ENCODE assay signal across 19 cellular contexts in the genomic region with DNA sequence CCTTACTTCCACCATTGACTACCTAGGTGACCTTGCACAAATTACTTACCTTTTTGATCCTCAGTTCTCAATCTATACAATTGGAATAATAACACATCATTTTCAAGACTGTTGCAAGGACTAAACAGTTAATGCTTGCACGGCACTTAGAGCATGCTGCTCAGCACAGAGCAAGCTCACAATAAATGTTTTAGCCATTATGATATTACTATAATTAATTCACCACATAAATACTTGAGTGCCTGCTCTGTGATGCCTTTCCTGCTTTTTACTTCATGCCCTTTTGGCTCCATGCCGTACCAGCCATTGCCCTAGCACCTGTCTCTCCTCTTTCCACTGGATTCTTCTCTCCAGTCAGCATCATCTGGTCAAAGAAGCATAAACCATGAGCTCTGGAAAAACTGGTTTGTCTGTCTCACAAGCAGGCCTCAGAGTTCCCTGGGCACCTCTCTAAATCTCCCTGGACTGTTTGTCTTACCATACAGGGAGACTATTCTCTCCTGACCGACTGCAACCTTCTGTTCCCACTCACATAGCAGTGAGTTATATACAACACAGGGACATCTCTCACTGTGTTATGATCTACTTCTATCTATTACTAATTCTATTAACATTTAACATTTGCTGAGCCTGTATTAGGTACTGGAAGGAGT.
"Had no signal": no experiment of that assay in that cellular context is flagged by ENCODE, and none has a peak within 500 bp of the region (broad histone marks: within the 10 kb centered on the region; RNA-seq: fewer than 3 reads in every experiment).

No MANE protein-coding gene starts in this region.

- H3K36me3 ChIP-seq: lower lobe of right lung, ovary, sigmoid colon, upper lobe of right lung had no signal

- H3K27ac ChIP-seq: lower lobe of right lung, ovary, upper lobe of right lung had no signal

- H3K4me3 Mint-ChIP-seq: activated CD8-positive, alpha-beta T cell treated with anti-CD3 and anti-CD28 coated beads, Interleukin-2, amount 10 ng/mL, durations not matched to agents 7 days and 5 days; activated naive CD8-positive, alpha-beta T cell treated with anti-CD3 and anti-CD28 coated beads for 36 hours; brain; central memory CD8-positive, alpha-beta T cell; naive B cell; stimulated activated naive CD8-positive, alpha-beta T cell treated with anti-CD3 and anti-CD28 coated beads, Interleukin-15, amount 100 ng/mL, for 72 hours; T-helper 17 cell had no signal

- H3K27me3 ChIP-seq: ovary, sigmoid colon, upper lobe of right lung had no signal

- DNase-seq: activated CD4-positive, alpha-beta T cell treated with anti-CD3 and anti-CD28 coated beads for 4 hours; activated CD8-positive, alpha-beta memory T cell treated with anti-CD3 and anti-CD28 coated beads, Interleukin-2, amount 50 U/mL, for 48 hours; activated CD8-positive, alpha-beta T cell treated with anti-CD3 and anti-CD28 coated beads, Interleukin-2, amount 10 ng/mL, durations not matched to agents 7 days and 5 days; activated gamma-delta T cell treated with Interleukin-2 at 50 U/mL for 16 hours; activated naive CD8-positive, alpha-beta T cell treated with anti-CD3 and anti-CD28 coated beads for 36 hours; cortex of kidney; effector CD4-positive, alpha-beta T cell; foreskin fibroblast; kidney glomerular epithelial cell; lower lobe of right lung; naive B cell; ovary; sigmoid colon; stimulated activated CD4-positive, alpha-beta T cell treated with anti-CD3 and anti-CD28 coated beads, Interleukin-1b, Interleukin-23, amount 100 ng/mL, for 48 hours; stimulated activated naive CD8-positive, alpha-beta T cell treated with anti-CD3 and anti-CD28 coated beads, Interleukin-15, amount 100 ng/mL, for 72 hours; T-helper 17 cell; upper lobe of right lung had no signal

- H3K9me3 ChIP-seq: lower lobe of right lung, ovary, sigmoid colon, upper lobe of right lung had no signal

- H3K9me3 Mint-ChIP-seq: activated naive CD8-positive, alpha-beta T cell treated with anti-CD3 and anti-CD28 coated beads for 36 hours; brain; central memory CD8-positive, alpha-beta T cell; naive B cell; stimulated activated naive CD8-positive, alpha-beta T cell treated with anti-CD3 and anti-CD28 coated beads, Interleukin-15, amount 100 ng/mL, for 72 hours had no signal

- H3K4me1 Mint-ChIP-seq: activated naive CD8-positive, alpha-beta T cell treated with anti-CD3 and anti-CD28 coated beads for 36 hours; central memory CD8-positive, alpha-beta T cell; naive B cell; stimulated activated naive CD8-positive, alpha-beta T cell treated with anti-CD3 and anti-CD28 coated beads, Interleukin-15, amount 100 ng/mL, for 72 hours; T-helper 17 cell had no signal

- H3K36me3 Mint-ChIP-seq: activated naive CD8-positive, alpha-beta T cell treated with anti-CD3 and anti-CD28 coated beads for 36 hours; brain; naive B cell had no signal

- H3K4me1 ChIP-seq: lower lobe of right lung, upper lobe of right lung had no signal

- H3K27me3 Mint-ChIP-seq: activated naive CD8-positive, alpha-beta T cell treated with anti-CD3 and anti-CD28 coated beads for 36 hours; brain; naive B cell; stimulated activated naive CD8-positive, alpha-beta T cell treated with anti-CD3 and anti-CD28 coated beads, Interleukin-15, amount 100 ng/mL, for 72 hours had no signal

- H3K27ac Mint-ChIP-seq: activated CD8-positive, alpha-beta T cell treated with anti-CD3 and anti-CD28 coated beads, Interleukin-2, amount 10 ng/mL, durations not matched to agents 7 days and 5 days; activated naive CD8-positive, alpha-beta T cell treated with anti-CD3 and anti-CD28 coated beads for 36 hours; stimulated activated naive CD8-positive, alpha-beta T cell treated with anti-CD3 and anti-CD28 coated beads, Interleukin-15, amount 100 ng/mL, for 72 hours; T-helper 17 cell had no signal

- H3K4me3 ChIP-seq: lower lobe of right lung, ovary, sigmoid colon, upper lobe of right lung had no signal

- ATAC-seq: activated CD8-positive, alpha-beta T cell treated with anti-CD3 and anti-CD28 coated beads, Interleukin-2, amount 10 ng/mL, durations not matched to agents 7 days and 5 days; lower lobe of right lung; stimulated activated naive CD8-positive, alpha-beta T cell treated with anti-CD3 and anti-CD28 coated beads, Interleukin-15, amount 100 ng/mL, for 72 hours; T-helper 17 cell; upper lobe of right lung had no signal
